In genomic region chr10:74206727-74207126, GRCh38 we compare ENCODE assay signal across 12 cellular contexts. TPM values are rescaled to one million over a fixed set of nuclear protein-coding genes. Genes with fewer than 3 reads are reported as not detected.
DNase-seq lines count a peak whose midpoint lies in the region; ATAC-seq and TF ChIP-seq lines count a peak whose summit lies in the region.
"Had no signal": no experiment of that assay in that cellular context is flagged by ENCODE, and none has a peak within 500 bp of the region (broad histone marks: within the 10 kb centered on the region; RNA-seq: fewer than 3 reads in every experiment).

No MANE protein-coding gene starts in this region.

- TF ChIP-seq POLR2A in prostate gland (IDR thresholded peaks at IDR 0.05), result no peak

- ATAC-seq in GM18909 (IDR thresholded peaks at IDR 0.05; ENCODE audit: poor library complexity, unreplicated experiment), result no peak
- ATAC-seq in HG02763 (IDR thresholded peaks at IDR 0.05; ENCODE audit: unreplicated experiment), result no peak

- intact Hi-C loops in prostate gland (cut with DNase I), result no loop called here

- H3K27ac ChIP-seq in prostate gland, result peak overlapping the region; percentile 41 to 73
- H3K27ac ChIP-seq: coronary artery had no signal

- no peak overlapping the region for H3K4me3 ChIP-seq in prostate gland
- H3K4me3 ChIP-seq: coronary artery had no signal

- no peaks in the 10 kb centered on the region for H3K27me3 ChIP-seq in prostate gland (replicated peaks; ENCODE audit: insufficient read depth)

- H3K36me3 ChIP-seq in prostate gland, result no peaks in the 10 kb centered on the region

- H3K9me3 ChIP-seq in prostate gland, result no peaks in the 10 kb centered on the region

- TF ChIP-seq CTCF in prostate gland (IDR thresholded peaks at IDR 0.05), result no peak

- WGBS in prostate gland, result 44% methylated on average over 6 of the region's 6 CpGs

- peak; percentile 35 for DNase-seq in DMS153 treated with DMSO at 0.1 percent for 48 hours (lab: John Stamatoyannopoulos, UW; ENCODE audit: unreplicated experiment)
- DNase-seq in NCI-H2107 (lab: John Stamatoyannopoulos, UW), result peak; percentile 64
- peak; percentile 12 for DNase-seq in dedifferentiated amniotic fluid mesenchymal stem cell (ENCODE audit: extremely low spot score)
- DNase-seq in prostate gland (ENCODE audit: low spot score), result peak; percentile 64
- no peak for DNase-seq in activated CD4-positive, alpha-beta T cell treated with anti-CD3 and anti-CD28 coated beads, Interleukin-2, amount 50 U/mL, for 48 hours
- no peak for DNase-seq in NCI-H82 (lab: John Stamatoyannopoulos, UW)
- DNase-seq: foreskin melanocyte, MM.1S, nucleus accumbens had no signal

- H3K4me1 ChIP-seq in prostate gland (replicated peaks), result no peaks in the 10 kb centered on the region

RNA-seq across cellular contexts. Expression of gene ADK, which starts 55.7 kb away (rescaled TPM):
- 10 to 100 TPM; 34.1 to 42.5 TPM for total RNA-seq in prostate gland

RNA-seq across cellular contexts. Expression of gene AP3M1, which starts 56.1 kb away (rescaled TPM):
- total RNA-seq in prostate gland, result 10 to 100 TPM; 29.6 to 34.9 TPM

Comparison
In these comparisons a context has a peak if more than half of its experiments do, and no peak if none do; other contexts are left out.
1. DNase-seq: peak in DMS153 treated with DMSO at 0.1 percent for 48 hours (single experiment), NCI-H2107 (single experiment), dedifferentiated amniotic fluid mesenchymal stem cell (single experiment) and prostate gland (single experiment); none in activated CD4-positive, alpha-beta T cell treated with anti-CD3 and anti-CD28 coated beads, Interleukin-2, amount 50 U/mL, for 48 hours (0 of 2) and NCI-H82 (single experiment).